ENCODE assay signal across 12 cellular contexts in genomic region chr12:112015938-112016337, GRCh38. TPM values are rescaled to one million over a fixed set of nuclear protein-coding genes. Genes with fewer than 3 reads are reported as not detected.
DNase-seq lines count a peak whose midpoint lies in the region; ATAC-seq, FAIRE-seq and TF ChIP-seq lines count a peak whose summit lies in the region.
"Had no signal": no experiment of that assay in that cellular context is flagged by ENCODE, and none has a peak within 500 bp of the region (broad histone marks: within the 10 kb centered on the region; RNA-seq: fewer than 3 reads in every experiment).

No MANE protein-coding gene starts in this region.

- POLR2A ChIA-PET in T-cell (lab: Charles Lee): interaction anchor here in 1 of 2 donors (0.5 kb wide), 1 partner anchor 115 kb away, joined by 3 read pairs; no protein-coding TSS in a partner anchor

- peak overlapping the region; percentile 66 to 81 for H3K4me3 Mint-ChIP-seq in activated T-cell treated with anti-CD3 and anti-CD28 coated beads, Interleukin-2, amount 50 U/mL, for 72 hours
- H3K4me3 Mint-ChIP-seq in T-cell: peak overlapping the region; percentile 25 to 89 (median 64)
- H3K4me3 Mint-ChIP-seq in effector memory CD8-positive, alpha-beta T cell: peak overlapping the region; percentile 46 to 91
- H3K4me3 Mint-ChIP-seq in stimulated activated memory B cell treated with anti-CD40 and anti-IgM and Interleukin-4, amounts not matched to agents 10 μg/mL and 1 μg/mL and 100 μg/mL, for 72 hours: peak overlapping the region; percentile 49

- no peak for FAIRE-seq in GM12891 (lab: Jason Lieb, UNC)
- FAIRE-seq: pancreas had no signal

- no peak for DNase-seq in activated T-cell treated with anti-CD3 and anti-CD28 coated beads, Interleukin-2, amount 50 U/mL, for 72 hours
- DNase-seq in activated T-cell treated with anti-CD3 and anti-CD28 coated beads for 4 hours (no peak), T-cell (no peak), CD1c-positive myeloid dendritic cell (ENCODE audit: extremely low spot score) (no peak), HK-2 (ENCODE audit: unreplicated experiment) (no peak), GM12891 (ENCODE audit: insufficient read length, low spot score) (no peak)
- no peak for DNase-seq in effector memory CD8-positive, alpha-beta T cell
- DNase-seq: body of pancreas; effector CD4-positive, alpha-beta T cell; pancreas; SJCRH30 had no signal

- no peak for ATAC-seq in activated T-cell treated with anti-CD3 and anti-CD28 coated beads, Interleukin-2, amount 50 U/mL, for 72 hours (replicated peaks in 1 of 2)
- no peak for ATAC-seq in T-cell (replicated peaks in 1 of 4)
- no peak for ATAC-seq in effector memory CD8-positive, alpha-beta T cell (replicated peaks)
- ATAC-seq in stimulated activated memory B cell treated with anti-CD40 and anti-IgM and Interleukin-4, amounts not matched to agents 10 μg/mL and 1 μg/mL and 100 μg/mL, for 72 hours: no peak
- ATAC-seq: body of pancreas, pancreas had no signal

- H3K36me3 Mint-ChIP-seq in activated T-cell treated with anti-CD3 and anti-CD28 coated beads, Interleukin-2, amount 50 U/mL, for 72 hours (ENCODE audit: insufficient read depth in 2 of 2): peaks cover 13 to 29% of the 10 kb centered on the region in 2 donors
- peaks cover 43% of the 10 kb centered on the region for H3K36me3 Mint-ChIP-seq in T-cell
- peaks cover 61% of the 10 kb centered on the region for H3K36me3 Mint-ChIP-seq in effector memory CD8-positive, alpha-beta T cell (ENCODE audit: insufficient read depth)
- peaks cover 31% of the 10 kb centered on the region for H3K36me3 Mint-ChIP-seq in stimulated activated memory B cell treated with anti-CD40 and anti-IgM and Interleukin-4, amounts not matched to agents 10 μg/mL and 1 μg/mL and 100 μg/mL, for 72 hours

- peaks cover 3 to 4% of the 10 kb centered on the region in 2 donors for H3K9me3 Mint-ChIP-seq in activated T-cell treated with anti-CD3 and anti-CD28 coated beads, Interleukin-2, amount 50 U/mL, for 72 hours
- H3K9me3 Mint-ChIP-seq in T-cell: peaks cover 0 to 7% (median 4%) of the 10 kb centered on the region in 3 donors
- no peaks in the 10 kb centered on the region for H3K9me3 Mint-ChIP-seq in effector memory CD8-positive, alpha-beta T cell
- H3K9me3 Mint-ChIP-seq in stimulated activated memory B cell treated with anti-CD40 and anti-IgM and Interleukin-4, amounts not matched to agents 10 μg/mL and 1 μg/mL and 100 μg/mL, for 72 hours: peaks cover 7% of the 10 kb centered on the region

- peaks cover 64% of the 10 kb centered on the region for H3K4me1 Mint-ChIP-seq in activated T-cell treated with anti-CD3 and anti-CD28 coated beads, Interleukin-2, amount 50 U/mL, for 72 hours (ENCODE audit: low read depth)
- H3K4me1 Mint-ChIP-seq in T-cell: peaks cover 70 to 77% (median 71%) of the 10 kb centered on the region in 3 donors
- H3K4me1 Mint-ChIP-seq in effector memory CD8-positive, alpha-beta T cell (ENCODE audit: low read depth in 2 of 2): peaks cover 51 to 68% of the 10 kb centered on the region in 2 donors
- peaks cover 77% of the 10 kb centered on the region for H3K4me1 Mint-ChIP-seq in stimulated activated memory B cell treated with anti-CD40 and anti-IgM and Interleukin-4, amounts not matched to agents 10 μg/mL and 1 μg/mL and 100 μg/mL, for 72 hours

- H3K27me3 Mint-ChIP-seq in activated T-cell treated with anti-CD3 and anti-CD28 coated beads, Interleukin-2, amount 50 U/mL, for 72 hours (ENCODE audit: low read depth): no peaks in the 10 kb centered on the region
- no peaks in the 10 kb centered on the region for H3K27me3 Mint-ChIP-seq in T-cell
- no peaks in the 10 kb centered on the region for H3K27me3 Mint-ChIP-seq in effector memory CD8-positive, alpha-beta T cell
- no peaks in the 10 kb centered on the region for H3K27me3 Mint-ChIP-seq in stimulated activated memory B cell treated with anti-CD40 and anti-IgM and Interleukin-4, amounts not matched to agents 10 μg/mL and 1 μg/mL and 100 μg/mL, for 72 hours

- CTCF ChIA-PET in T-cell (lab: Charles Lee): interaction anchor here (1.0 to 1.5 kb wide), 2 partner anchors 71 kb away, joined by 4 to 6 read pairs; no protein-coding TSS in a partner anchor

- no peak for TF ChIP-seq POLR2A in GM12891 (IDR thresholded peaks at IDR 0.05; ENCODE audit: low read depth, low read length)

- peak overlapping the region; percentile 74 for H3K27ac Mint-ChIP-seq in activated T-cell treated with anti-CD3 and anti-CD28 coated beads, Interleukin-2, amount 50 U/mL, for 72 hours
- peak overlapping the region; percentile 40 to 79 for H3K27ac Mint-ChIP-seq in T-cell
- peak overlapping the region in 1 of 2 donors; percentile 95 for H3K27ac Mint-ChIP-seq in effector memory CD8-positive, alpha-beta T cell
- H3K27ac Mint-ChIP-seq in stimulated activated memory B cell treated with anti-CD40 and anti-IgM and Interleukin-4, amounts not matched to agents 10 μg/mL and 1 μg/mL and 100 μg/mL, for 72 hours: peak overlapping the region; percentile 85

TF ChIP-seq in GM12891, 5 proteins besides CTCF, POLR2A, EP300 and RAD21:
- TF ChIP-seq SPI1 (IDR thresholded peaks at IDR 0.05; ENCODE audit: low read depth, low read length): no peak
- no peak for TF ChIP-seq PAX5 (IDR thresholded peaks at IDR 0.05; ENCODE audit: insufficient read depth, low read length, severe bottlenecking)
- TF ChIP-seq POLR2AphosphoS5 (IDR thresholded peaks at IDR 0.05; ENCODE audit: low read depth, low read length): no peak
- no peak for TF ChIP-seq POU2F2 (IDR thresholded peaks at IDR 0.05; ENCODE audit: low read depth, low read length)
- TF ChIP-seq TAF1 (IDR thresholded peaks at IDR 0.05; ENCODE audit: low read depth, low read length): no peak

RNA-seq across cellular contexts. Expression of gene ERP29, which starts 2.7 kb away (rescaled TPM):
- total RNA-seq in activated T-cell treated with anti-CD3 and anti-CD28 coated beads, Interleukin-2, amount 50 U/mL, for 72 hours: 100 to 1,000 TPM; 145 to 154 TPM
- 100 to 1,000 TPM; 114 to 175 (median 158) TPM for total RNA-seq in T-cell
- 95.0 TPM for polyA plus RNA-seq in GM12891 (2012; ENCODE audit: low read depth, missing spikeins)

RNA-seq across cellular contexts. Expression of gene TMEM116, which starts 3.0 kb away (rescaled TPM):
- 10 to 100 TPM; 19.4 to 21.0 TPM for total RNA-seq in activated T-cell treated with anti-CD3 and anti-CD28 coated beads, Interleukin-2, amount 50 U/mL, for 72 hours
- total RNA-seq in T-cell: 10 to 100 TPM; 16.0 to 27.2 (median 25.8) TPM
- 6.0 TPM for polyA plus RNA-seq in GM12891 (2012; ENCODE audit: low read depth, missing spikeins)
